2 cellular contexts compared by ENCODE assay signal in the genomic region with DNA sequence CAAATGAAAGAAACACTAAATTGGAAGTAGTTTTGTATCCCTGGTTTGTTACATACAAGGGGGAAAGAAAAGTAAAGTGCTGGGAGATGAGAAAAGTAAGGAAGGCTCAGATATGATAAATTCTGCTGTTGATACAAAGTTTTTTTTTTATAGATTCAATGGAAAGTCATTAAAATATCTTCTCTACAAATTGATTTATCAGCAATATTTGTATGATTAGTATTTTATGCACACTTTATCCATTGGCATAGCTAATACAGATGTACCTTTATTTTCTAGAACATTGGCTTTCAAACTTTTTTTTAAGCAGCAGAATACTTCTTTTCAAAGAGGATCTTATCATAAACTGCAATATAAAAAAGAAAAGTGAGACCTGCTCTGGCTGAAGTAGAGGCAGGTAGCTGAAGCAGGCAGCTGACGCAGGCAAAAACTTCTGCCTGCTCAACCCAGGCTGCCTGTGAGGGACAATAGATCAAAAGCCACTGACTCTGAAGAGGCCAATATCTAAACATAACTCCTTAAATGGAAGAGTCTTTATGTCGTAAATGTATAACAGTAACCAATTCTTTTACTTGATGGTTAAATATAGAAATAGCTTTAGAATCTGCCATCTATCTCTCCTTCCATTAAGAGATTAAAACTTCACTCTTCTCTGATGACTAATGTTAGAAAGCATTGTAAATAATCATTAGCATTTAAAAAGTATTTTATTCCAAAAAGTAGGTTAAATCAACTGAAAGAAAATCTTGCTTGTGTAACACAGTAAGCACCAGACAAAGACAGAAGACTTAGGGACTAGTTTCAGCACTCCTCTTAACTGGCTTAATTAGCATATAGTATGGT.
TF ChIP-seq lines count a peak whose summit lies in the region.

No MANE protein-coding gene starts in this region.

TF ChIP-seq in HepG2, 621 proteins besides CTCF, POLR2A, EP300 and RAD21:
- TF ChIP-seq MAFF (IDR thresholded peaks at IDR 0.05; ENCODE audit: low read depth, low read length) (peak; percentile 75), MAFK (conservative IDR thresholded peaks at IDR 0.05 in 1 of 2, IDR thresholded peaks at IDR 0.05 in 1 of 2; ENCODE audit: low read length in 2 of 2) (peak; percentile 58 to 79), SIX1 (CRISPR knock-in tag; IDR thresholded peaks at IDR 0.05; ENCODE audit: borderline replicate concordance) (no peak), SATB2 (CRISPR knock-in tag; IDR thresholded peaks at IDR 0.05) (no peak), ZBTB38 (CRISPR knock-in tag; IDR thresholded peaks at IDR 0.05) (no peak)

TF ChIP-seq in IMR-90, 13 proteins besides CTCF, POLR2A, EP300 and RAD21:
- peak; percentile 53; the same call in 1 of the 2 replicates for TF ChIP-seq MAFK (IDR thresholded peaks at IDR 0.05; ENCODE audit: low read depth, low read length)
- TF ChIP-seq SMC3 (IDR thresholded peaks at IDR 0.05; ENCODE audit: low read depth, low read length), result no peak
